In the genomic region with DNA sequence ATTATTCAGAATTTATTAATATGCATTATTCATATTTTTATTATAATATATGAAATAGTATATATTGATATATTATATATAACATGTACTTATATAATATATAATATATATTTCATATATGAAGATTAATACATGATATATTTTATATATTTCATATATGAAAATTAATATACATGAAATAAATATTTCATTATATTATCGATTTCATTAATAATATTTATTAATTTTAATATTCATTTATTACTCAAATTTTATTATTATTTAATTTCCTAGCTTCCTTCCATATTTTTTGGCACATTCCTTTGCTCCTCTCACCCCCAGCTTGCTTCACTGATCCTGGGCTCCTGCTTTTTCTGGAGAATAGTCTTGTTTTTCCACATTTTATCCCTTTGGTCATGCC, we compare ENCODE assay signal across 26 cellular contexts. TPM values are rescaled to one million over a fixed set of nuclear protein-coding genes. Genes with fewer than 3 reads are reported as not detected.
DNase-seq lines count a peak whose midpoint lies in the region; ATAC-seq, FAIRE-seq and TF ChIP-seq lines count a peak whose summit lies in the region.
"Had no signal": no experiment of that assay in that cellular context is flagged by ENCODE, and none has a peak within 500 bp of the region (broad histone marks: within the 10 kb centered on the region; RNA-seq: fewer than 3 reads in every experiment).

No MANE protein-coding gene starts in this region.

- no peaks in the 10 kb centered on the region for H3K4me1 ChIP-seq in kidney (ENCODE audit: control insufficient read depth in 1 of 2, insufficient read depth in 1 of 2, low read depth in 1 of 2, low read length in 2 of 2)
- no peaks in the 10 kb centered on the region for H3K4me1 ChIP-seq in small intestine (ENCODE audit: control insufficient read depth in 2 of 2, insufficient read depth in 1 of 2, low read depth in 1 of 2, low read length in 1 of 2)
- H3K4me1 ChIP-seq in adrenal gland (replicated peaks in 1 of 2) = no peaks in the 10 kb centered on the region
- H3K4me1 ChIP-seq: BE2C had no signal

- no peaks in the 10 kb centered on the region for H3K27me3 ChIP-seq in small intestine (ENCODE audit: control insufficient read depth in 2 of 2, insufficient read depth in 2 of 2, low read length in 2 of 2)
- H3K27me3 ChIP-seq in adrenal gland = no peaks in the 10 kb centered on the region
- H3K27me3 ChIP-seq: BE2C; BLaER1 treated with 17β-estradiol and CSF1 and Interleukin-3, amounts not matched to agents 10 nM and 100 nM had no signal

- DNase-seq in RCC 7860 (ENCODE audit: low spot score) (no peak), kidney (no peak), small intestine (no peak), adrenal gland (no peak), SHP77 treated with DMSO at 0.1 percent for 48 hours (lab: John Stamatoyannopoulos, UW) (no peak), NCI-H82 (lab: John Stamatoyannopoulos, UW) (no peak)
- DNase-seq: AML-193; BE2C; Calu3; CD4-positive, alpha-beta T cell; CD8-positive, alpha-beta memory T cell; DMS79 treated with DMSO at 0.1 percent for 48 hours; GDM1; H9 had no signal

- no peak overlapping the region for H3K27ac ChIP-seq in kidney (ENCODE audit: low read depth in 2 of 2, low read length in 2 of 2)
- H3K27ac ChIP-seq in small intestine (ENCODE audit: low read depth in 1 of 2, low read length in 1 of 2) = no peak overlapping the region
- no peak overlapping the region for H3K27ac ChIP-seq in adrenal gland
- H3K27ac ChIP-seq: BLaER1 treated with 17β-estradiol and CSF1 and Interleukin-3, amounts not matched to agents 10 nM and 100 nM had no signal

- TF ChIP-seq CTCF in kidney (IDR thresholded peaks at IDR 0.05; ENCODE audit: borderline replicate concordance, extremely low read depth, insufficient read depth) (no peak), adrenal gland (IDR thresholded peaks at IDR 0.05) (no peak)

- no peak overlapping the region for H3K9ac ChIP-seq in kidney (ENCODE audit: low read length in 2 of 2)
- H3K9ac ChIP-seq: BLaER1 treated with 17β-estradiol and CSF1 and Interleukin-3, amounts not matched to agents 10 nM and 100 nM had no signal

- H3K4me3 ChIP-seq in kidney (ENCODE audit: low read length in 2 of 2) (no peak overlapping the region), small intestine (ENCODE audit: low read depth in 1 of 2, low read length in 2 of 2) (no peak overlapping the region), adrenal gland (no peak overlapping the region)
- H3K4me3 ChIP-seq: BLaER1 treated with 17β-estradiol and CSF1 and Interleukin-3, amounts not matched to agents 10 nM and 100 nM; GM12878; GM23338 had no signal

- H3K36me3 ChIP-seq in kidney (ENCODE audit: control insufficient read depth in 1 of 2, insufficient read depth in 2 of 2, low read length in 2 of 2) (no peaks in the 10 kb centered on the region), small intestine (ENCODE audit: control insufficient read depth in 2 of 2, insufficient read depth in 2 of 2, low read length in 2 of 2) (no peaks in the 10 kb centered on the region), adrenal gland (replicated peaks in 1 of 2) (no peaks in the 10 kb centered on the region)
- H3K36me3 ChIP-seq: BE2C; BLaER1 treated with 17β-estradiol and CSF1 and Interleukin-3, amounts not matched to agents 10 nM and 100 nM had no signal

- intact Hi-C loops in kidney (cut with DNase I) = no loop called here
- intact Hi-C loops in adrenal gland (cut with DNase I) = no loop called here

- WGBS in small intestine, 3 donors = 93 to 95% (median 94%) methylated on average over 1 of the region's 1 CpG
- WGBS in adrenal gland, 4 donors = 76 to 100% (median 89%) methylated on average over 1 of the region's 1 CpG

- FAIRE-seq in RCC 7860 (lab: Jason Lieb, UNC) (peak; percentile 80), colon (lab: Jason Lieb, UNC) (peak; percentile 91), kidney (lab: Jason Lieb, UNC) (peak; percentile 98), small intestine (lab: Jason Lieb, UNC) (peak; percentile 73)
- FAIRE-seq: GM12878, GM19239 had no signal

- H3K9me3 ChIP-seq in kidney (ENCODE audit: control insufficient read depth in 1 of 2, low read length in 2 of 2) = no peaks in the 10 kb centered on the region
- H3K9me3 ChIP-seq in small intestine (ENCODE audit: control insufficient read depth, low read depth) = no peaks in the 10 kb centered on the region
- no peaks in the 10 kb centered on the region for H3K9me3 ChIP-seq in adrenal gland (replicated peaks in 1 of 3)
- H3K9me3 ChIP-seq: BE2C; BLaER1 treated with 17β-estradiol and CSF1 and Interleukin-3, amounts not matched to agents 10 nM and 100 nM had no signal

- no peak for TF ChIP-seq POLR2A in adrenal gland (IDR thresholded peaks at IDR 0.05)

- no peak for ATAC-seq in GM21360 (IDR thresholded peaks at IDR 0.05; ENCODE audit: unreplicated experiment)
- ATAC-seq: GM12878, GM23338, HCT116 had no signal

RNA-seq across cellular contexts. Expression of gene CD8B2, which starts 29.7 kb away (rescaled TPM):
- total RNA-seq in kidney (0.09 TPM), adrenal gland (not detected)
- polyA plus RNA-seq in kidney (ENCODE audit: insufficient read depth, low read depth, low replicate concordance) (0.71 TPM), small intestine (under 1 TPM in 1 of 3 donors, not detected in 2; 0.45 TPM), adrenal gland (not detected)
- total RNA-seq: A172, Calu3, Daoy, GM12878, GM23338, H4, H9 had no signal
- polyA plus RNA-seq: AG04450 had no signal

RNA-seq across cellular contexts. Expression of gene RGPD3, which starts 48.7 kb away (rescaled TPM):
- 0.19 TPM for total RNA-seq in kidney
- polyA plus RNA-seq in kidney (ENCODE audit: insufficient read depth, low read depth, low replicate concordance) = 0.41 TPM
- under 1 TPM in 2 of 3 donors, not detected in 1; under 0.01 to 0.13 TPM for polyA plus RNA-seq in small intestine
- total RNA-seq in adrenal gland = under 1 TPM; 0.06 to 0.35 (median 0.12) TPM
- under 1 TPM in 2 of 3 donors, not detected in 1; 0.13 to 0.15 TPM for polyA plus RNA-seq in adrenal gland
- total RNA-seq: Calu3, H4 had no signal
- polyA plus RNA-seq: CD14-positive monocyte had no signal
